19 cellular contexts compared by ENCODE assay signal in genomic region chr1:50667272-50667671, GRCh38.
A peak's percentile ranks its signal among the peaks of the same experiment; 100 is the strongest.
DNase-seq lines count a peak whose midpoint lies in the region; ATAC-seq, FAIRE-seq and TF ChIP-seq lines count a peak whose summit lies in the region.
"Had no signal": no experiment of that assay in that cellular context is flagged by ENCODE, and none has a peak within 500 bp of the region (broad histone marks: within the 10 kb centered on the region; RNA-seq: fewer than 3 reads in every experiment).

No MANE protein-coding gene starts in this region.

- H3K27me3 Mint-ChIP-seq in WTC11 (ENCODE audit: low read depth), result no peaks in the 10 kb centered on the region
- H3K27me3 Mint-ChIP-seq: activated CD8-positive, alpha-beta memory T cell treated with anti-CD3 and anti-CD28 coated beads, Interleukin-2, amount 10 ng/mL, durations not matched to agents 7 days and 5 days; CD8-positive, alpha-beta memory T cell; central memory CD8-positive, alpha-beta T cell had no signal

- CTCF ChIA-PET in WTC11 (lab: Charles Lee), result no interaction called here

- FAIRE-seq in pancreas (lab: Jason Lieb, UNC), result no peak
- FAIRE-seq: GM18507 had no signal

- no peak overlapping the region for H3K27ac ChIP-seq in pancreas
- H3K27ac ChIP-seq: GM23248 had no signal

- no peaks in the 10 kb centered on the region for H3K9me3 ChIP-seq in pancreas

- no peak overlapping the region for H3K4me3 Mint-ChIP-seq in WTC11
- H3K4me3 Mint-ChIP-seq: activated CD8-positive, alpha-beta memory T cell treated with anti-CD3 and anti-CD28 coated beads, Interleukin-2, amount 10 ng/mL, durations not matched to agents 7 days and 5 days; CD8-positive, alpha-beta memory T cell; central memory CD8-positive, alpha-beta T cell; T-helper 1 cell treated with Interleukin-12 subunit alpha and Interleukin-12 subunit beta and Interleukin-4 antibody, amounts not matched to agents 30 μg/mL and 1 μg/mL, for 36 hours had no signal

- ATAC-seq in WTC11, result no peak
- ATAC-seq in pancreas, result peak in 3 of 4 donors; percentile 83 to 88 (median 87)
- ATAC-seq in GM18511 (IDR thresholded peaks at IDR 0.05; ENCODE audit: unreplicated experiment), result no peak
- no peak for ATAC-seq in HG03565 (IDR thresholded peaks at IDR 0.05; ENCODE audit: unreplicated experiment)
- ATAC-seq: activated CD8-positive, alpha-beta memory T cell treated with anti-CD3 and anti-CD28 coated beads, Interleukin-2, amount 10 ng/mL, durations not matched to agents 7 days and 5 days; Right ventricle myocardium inferior had no signal

- H3K36me3 ChIP-seq in pancreas, result no peaks in the 10 kb centered on the region

- no peak for TF ChIP-seq CTCF in WTC11 (IDR thresholded peaks at IDR 0.05)
- no peak for TF ChIP-seq CTCF in pancreas (IDR thresholded peaks at IDR 0.05)

- no peaks in the 10 kb centered on the region for H3K9me3 Mint-ChIP-seq in WTC11
- H3K9me3 Mint-ChIP-seq: activated T-helper 2 cell treated with anti-CD3 and anti-CD28 coated beads, Interferon-gamma antibody, Interleukin-2, Interleukin-4, amounts not matched to agents 10 μg/mL and 5 μg/mL and 100 μg/mL, durations not matched to agents 14 hours and 24 hours and 36 hours; CD8-positive, alpha-beta memory T cell; central memory CD8-positive, alpha-beta T cell; T-helper 1 cell treated with Interleukin-12 subunit alpha and Interleukin-12 subunit beta and Interleukin-4 antibody, amounts not matched to agents 30 μg/mL and 1 μg/mL, for 36 hours had no signal

- H3K27ac Mint-ChIP-seq in WTC11, result peak overlapping the region; percentile 40
- H3K27ac Mint-ChIP-seq: activated CD8-positive, alpha-beta memory T cell treated with anti-CD3 and anti-CD28 coated beads, Interleukin-2, amount 10 ng/mL, durations not matched to agents 7 days and 5 days; activated T-helper 2 cell treated with anti-CD3 and anti-CD28 coated beads, Interferon-gamma antibody, Interleukin-2, Interleukin-4, amounts not matched to agents 10 μg/mL and 5 μg/mL and 100 μg/mL, durations not matched to agents 14 hours and 24 hours and 36 hours; T-helper 1 cell treated with Interleukin-12 subunit alpha and Interleukin-12 subunit beta and Interleukin-4 antibody, amounts not matched to agents 30 μg/mL and 1 μg/mL, for 36 hours had no signal

- H3K36me3 Mint-ChIP-seq in WTC11, result no peaks in the 10 kb centered on the region

- no peaks in the 10 kb centered on the region for H3K27me3 ChIP-seq in pancreas

- H3K4me3 ChIP-seq in pancreas, result no peak overlapping the region
- H3K4me3 ChIP-seq: GM23248 had no signal

- POLR2A ChIA-PET in WTC11 (lab: Charles Lee), result no interaction called here

- peaks cover 26% of the 10 kb centered on the region for H3K4me1 Mint-ChIP-seq in WTC11
- H3K4me1 Mint-ChIP-seq: activated CD8-positive, alpha-beta memory T cell treated with anti-CD3 and anti-CD28 coated beads, Interleukin-2, amount 10 ng/mL, durations not matched to agents 7 days and 5 days; CD8-positive, alpha-beta memory T cell; central memory CD8-positive, alpha-beta T cell had no signal

- WGBS in pancreas, 2 donors, result 40 to 44% methylated on average over 2 of the region's 2 CpGs

- H3K4me1 ChIP-seq in pancreas, result peaks cover 0 to 15% (median 13%) of the 10 kb centered on the region in 3 donors

- DNase-seq in NCI-H2029 (lab: John Stamatoyannopoulos, UW) (peak; percentile 19), WTC11 (ENCODE audit: low spot score) (no peak), fibroblast of peridontal ligament (ENCODE audit: extremely low read depth) (peak; percentile 24), pancreas (no peak), KG1 (lab: John Stamatoyannopoulos, UW) (no peak)
- DNase-seq in activated CD4-positive, alpha-beta T cell treated with anti-CD3 and anti-CD28 coated beads, Interleukin-2, amount 50 U/mL, for 4 hours, result no peak
- DNase-seq: activated CD8-positive, alpha-beta memory T cell treated with anti-CD3 and anti-CD28 coated beads, Interleukin-2, amount 10 ng/mL, durations not matched to agents 7 days and 5 days; CD8-positive, alpha-beta memory T cell; DMS79; GM23248; NCI-H146; NCI-H446 had no signal

- intact Hi-C loops in pancreas (cut with DNase I), result no loop called here

TF ChIP-seq in WTC11, 78 proteins besides CTCF, POLR2A, EP300 and RAD21:
- no peak for TF ChIP-seq NR1H2 (CRISPR knock-in tag; IDR thresholded peaks at IDR 0.05)
- TF ChIP-seq TEAD4 (CRISPR knock-in tag; IDR thresholded peaks at IDR 0.05), result no peak
- TF ChIP-seq ZNF281 (CRISPR knock-in tag; IDR thresholded peaks at IDR 0.05), result no peak
- no peak for TF ChIP-seq KAT7 (CRISPR knock-in tag; IDR thresholded peaks at IDR 0.05; ENCODE audit: borderline replicate concordance)
- TF ChIP-seq ZNF671 (CRISPR knock-in tag; IDR thresholded peaks at IDR 0.05), result no peak
- TF ChIP-seq TP53 (CRISPR knock-in tag; IDR thresholded peaks at IDR 0.05), result no peak

Comparison
In these comparisons a context has a peak if more than half of its experiments do, and no peak if none do; other contexts are left out.
1. DNase-seq: peak in NCI-H2029 (single experiment) and fibroblast of peridontal ligament (single experiment); none in WTC11 (single experiment), pancreas (0 of 6), KG1 (single experiment) and activated CD4-positive, alpha-beta T cell treated with anti-CD3 and anti-CD28 coated beads, Interleukin-2, amount 50 U/mL, for 4 hours (0 of 2).
2. ATAC-seq: peak in pancreas (3 of 4); none in WTC11 (single experiment), GM18511 (single experiment) and HG03565 (single experiment).